13 cellular contexts compared by ENCODE assay signal in the genomic region with DNA sequence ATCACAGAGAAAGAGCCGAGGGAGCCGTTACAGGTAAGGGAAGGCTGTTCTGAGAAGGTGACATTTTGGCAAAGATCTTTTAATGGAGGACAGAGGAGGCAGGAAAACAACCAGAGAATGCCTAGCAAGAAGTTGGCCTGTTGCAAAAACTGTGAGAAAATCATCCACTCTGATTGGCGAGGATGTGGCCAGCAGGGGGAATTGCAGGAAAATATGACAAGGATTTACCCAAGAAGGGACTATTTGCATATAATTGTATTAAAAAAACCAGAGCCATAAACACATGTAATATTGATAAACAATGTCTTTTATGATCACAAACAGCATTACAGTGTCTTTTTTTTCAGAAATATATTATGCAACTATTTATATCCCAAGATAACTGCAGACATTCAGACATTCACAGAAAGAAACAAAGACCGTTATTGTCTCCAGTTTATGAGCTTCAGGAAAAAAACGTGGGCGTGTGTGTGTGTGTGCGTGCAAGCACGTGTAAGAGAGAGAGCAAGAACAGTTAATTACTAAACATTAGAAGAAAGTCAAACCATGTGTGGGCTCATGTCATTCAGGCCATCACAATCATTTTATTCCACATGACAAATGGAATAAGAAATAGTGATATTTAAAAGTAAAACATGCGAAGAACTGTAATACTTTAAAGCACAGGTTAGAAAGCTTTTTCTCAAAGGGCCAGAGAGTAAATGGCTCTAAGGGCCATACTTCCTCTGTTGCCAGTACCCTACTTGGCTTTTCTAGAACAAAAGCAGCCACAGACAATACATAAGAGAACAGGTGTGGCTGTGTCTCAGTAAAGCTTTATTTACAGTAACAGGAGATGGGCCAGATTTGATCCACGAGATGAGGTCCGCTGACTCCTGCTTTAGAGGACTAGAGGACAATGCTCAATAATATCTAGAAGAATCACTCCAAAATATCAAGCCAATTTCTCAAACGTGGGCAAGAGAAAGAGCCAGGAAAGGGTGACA.
DNase-seq lines count a peak whose midpoint lies in the region; ATAC-seq and TF ChIP-seq lines count a peak whose summit lies in the region.
"Had no signal": no experiment of that assay in that cellular context is flagged by ENCODE, and none has a peak within 500 bp of the region (broad histone marks: within the 10 kb centered on the region; RNA-seq: fewer than 3 reads in every experiment).

No MANE protein-coding gene starts in this region.

- no peak overlapping the region for H3K14ac ChIP-seq in H9 (ENCODE audit: insufficient read depth, low read length)

- H3K9me3 ChIP-seq in H9 (ENCODE audit: control insufficient read depth, low read depth, low read length) = no peaks in the 10 kb centered on the region
- H3K9me3 ChIP-seq in prostate gland = no peaks in the 10 kb centered on the region
- H3K9me3 ChIP-seq: gastroesophageal sphincter had no signal

- H3K9ac ChIP-seq in H9 (ENCODE audit: extremely low read depth, insufficient read length, low read length) = no peak overlapping the region

- peak overlapping the region; percentile 99 for H2BK12ac ChIP-seq in H9 (ENCODE audit: insufficient read length, low read depth, low read length)

- no peak overlapping the region for H4K91ac ChIP-seq in H9 (ENCODE audit: insufficient read length, low read depth, low read length)

- H3K36me3 ChIP-seq in prostate gland = no peaks in the 10 kb centered on the region
- H3K36me3 ChIP-seq: gastroesophageal sphincter had no signal

- H3K23me2 ChIP-seq in H9 (ENCODE audit: insufficient read length, low read depth, low read length, poor library complexity, severe bottlenecking) = no peaks in the 10 kb centered on the region

- H3T11ph ChIP-seq in H9 (ENCODE audit: low read length) = no peak overlapping the region

- H2BK15ac ChIP-seq in H9 (ENCODE audit: low read depth, low read length) = no peak overlapping the region

- no peak for TF ChIP-seq POLR2A in prostate gland (IDR thresholded peaks at IDR 0.05)

- no peak overlapping the region for H4K8ac ChIP-seq in H9 (replicated peaks; ENCODE audit: insufficient read length, low read depth, low read length)

- H4K5ac ChIP-seq in H9 (ENCODE audit: insufficient read length, low read depth, low read length) = no peak overlapping the region

- H3K79me1 ChIP-seq in H9 (ENCODE audit: insufficient read depth, low read depth, low read length, poor library complexity, severe bottlenecking) = peaks cover 6% of the 10 kb centered on the region

- no peak overlapping the region for H3K56ac ChIP-seq in H9 (ENCODE audit: insufficient read length, low read depth, low read length)

- peaks cover 71 to 74% of the 10 kb centered on the region in 2 experiments for H3K4me1 Mint-ChIP-seq in H9
- H3K4me1 Mint-ChIP-seq: activated CD4-positive, alpha-beta T cell treated with anti-CD3 and anti-CD28 coated beads, Interleukin-2, amount 10 ng/mL, durations not matched to agents 7 days and 5 days had no signal

- H3K9me3 Mint-ChIP-seq in H9 = no peaks in the 10 kb centered on the region
- H3K9me3 Mint-ChIP-seq: activated CD4-positive, alpha-beta T cell treated with anti-CD3 and anti-CD28 coated beads, Interleukin-2, amount 10 ng/mL, durations not matched to agents 7 days and 5 days; activated T-cell treated with anti-CD3 and anti-CD28 coated beads, Interleukin-2, amount 50 U/mL, for 24 hours had no signal

- WGBS in H9 (ENCODE audit: extremely low coverage, insufficient read length, low lambda C conversion rate) = no CpG with 5 or more reads among the region's 12 CpGs
- 37% methylated on average over 12 of the region's 12 CpGs for WGBS in prostate gland

- DNase-seq in H9 (no peak), NCI-H526 (lab: John Stamatoyannopoulos, UW) (peak; percentile 8 to 54), epidermal melanocyte (ENCODE audit: insufficient read length, low spot score) (peak; percentile 30), prostate gland (ENCODE audit: low spot score) (peak; percentile 30)
- DNase-seq: activated CD4-positive, alpha-beta T cell treated with anti-CD3 and anti-CD28 coated beads, Interleukin-2, amount 10 ng/mL, durations not matched to agents 7 days and 5 days; activated T-cell treated with anti-CD3 and anti-CD28 coated beads, Interleukin-2, amount 50 U/mL, for 24 hours; central memory CD4-positive, alpha-beta T cell; kidney; NCI-H2029 had no signal

- H3K23ac ChIP-seq in H9 (ENCODE audit: insufficient read length, low read depth, low read length) = no peak overlapping the region

- H3K18ac ChIP-seq in H9 (ENCODE audit: insufficient read length, low read depth, low read length) = peak overlapping the region; percentile 18

- no peak overlapping the region for H2AK5ac ChIP-seq in H9 (ENCODE audit: insufficient read length, low read length)

- H3K4ac ChIP-seq in H9 (ENCODE audit: low read depth, low read length) = no peak overlapping the region

- H3K36me3 Mint-ChIP-seq in H9 (ENCODE audit: insufficient read depth in 1 of 3, low read depth in 3 of 3) = peaks cover 0 to 1% (median under 1%) of the 10 kb centered on the region in 3 experiments; a peak in 3 of 7 replicates

- H3K27me3 ChIP-seq in H9 (ENCODE audit: insufficient read depth, low read length) (no peaks in the 10 kb centered on the region; the same call in 1 of the 2 replicates), prostate gland (replicated peaks; ENCODE audit: insufficient read depth) (no peaks in the 10 kb centered on the region)
- H3K27me3 ChIP-seq: gastroesophageal sphincter had no signal

- H3K27me3 Mint-ChIP-seq in H9 (ENCODE audit: low read depth) = no peaks in the 10 kb centered on the region
- H3K27me3 Mint-ChIP-seq: activated CD4-positive, alpha-beta T cell treated with anti-CD3 and anti-CD28 coated beads, Interleukin-2, amount 10 ng/mL, durations not matched to agents 7 days and 5 days; activated T-cell treated with anti-CD3 and anti-CD28 coated beads, Interleukin-2, amount 50 U/mL, for 24 hours had no signal

- peak overlapping the region; percentile 68 to 78 (median 72); a peak in 6 of 7 replicates for H3K27ac Mint-ChIP-seq in H9
- H3K27ac Mint-ChIP-seq: activated CD4-positive, alpha-beta T cell treated with anti-CD3 and anti-CD28 coated beads, Interleukin-2, amount 10 ng/mL, durations not matched to agents 7 days and 5 days; activated T-cell treated with anti-CD3 and anti-CD28 coated beads, Interleukin-2, amount 50 U/mL, for 24 hours had no signal

- H2BK20ac ChIP-seq in H9 (ENCODE audit: low read depth, low read length, poor library complexity, severe bottlenecking) = no peak overlapping the region

- no peaks in the 10 kb centered on the region for H3K79me2 ChIP-seq in H9 (ENCODE audit: insufficient read depth, low read length)

- TF ChIP-seq CTCF in H9 (conservative IDR thresholded peaks at IDR 0.05) (peak; percentile 46; the same call in 2 of the 3 replicates), prostate gland (IDR thresholded peaks at IDR 0.05) (peak in 2 of 4 experiments; percentile 14 to 36)

- ATAC-seq in GM18858 (IDR thresholded peaks at IDR 0.05; ENCODE audit: unreplicated experiment) = no peak
- ATAC-seq in GM18519 (IDR thresholded peaks at IDR 0.05; ENCODE audit: low FRiP score, unreplicated experiment) = no peak
- no peak for ATAC-seq in GM21526 (IDR thresholded peaks at IDR 0.05; ENCODE audit: low FRiP score, unreplicated experiment)
- ATAC-seq: gastroesophageal sphincter had no signal

- H3K4me2 ChIP-seq in H9 (ENCODE audit: insufficient read depth, insufficient read length, low read length) = no peak overlapping the region

- no peak overlapping the region for H3K4me3 ChIP-seq in prostate gland
- H3K4me3 ChIP-seq: gastroesophageal sphincter had no signal

- no peak overlapping the region for H2BK120ac ChIP-seq in H9 (ENCODE audit: low read depth, low read length, poor library complexity, severe bottlenecking)

- no peak overlapping the region for H3K4me3 Mint-ChIP-seq in H9
- H3K4me3 Mint-ChIP-seq: activated CD4-positive, alpha-beta T cell treated with anti-CD3 and anti-CD28 coated beads, Interleukin-2, amount 10 ng/mL, durations not matched to agents 7 days and 5 days; activated T-cell treated with anti-CD3 and anti-CD28 coated beads, Interleukin-2, amount 50 U/mL, for 24 hours had no signal

- no peaks in the 10 kb centered on the region for H4K20me1 ChIP-seq in H9 (ENCODE audit: control insufficient read depth, insufficient read depth, insufficient read length)

- intact Hi-C loops in prostate gland (cut with DNase I) = no loop called here

- no peak overlapping the region for H2BK5ac ChIP-seq in H9 (ENCODE audit: insufficient read length, low read length)

- no peak overlapping the region for H2AFZ ChIP-seq in H9 (ENCODE audit: low read length)

- H3K27ac ChIP-seq in H9 (ENCODE audit: insufficient read length, low read depth, low read length) = no peak overlapping the region
- H3K27ac ChIP-seq in prostate gland = peak overlapping the region; percentile 70 to 82
- H3K27ac ChIP-seq: gastroesophageal sphincter had no signal

- H3K4me1 ChIP-seq in H9 (ENCODE audit: insufficient read depth, low read length) (peaks cover 28% of the 10 kb centered on the region), prostate gland (replicated peaks) (no peaks in the 10 kb centered on the region)
- H3K4me1 ChIP-seq: gastroesophageal sphincter had no signal
